ENCODE assay signal across 16 cellular contexts in the genomic region with DNA sequence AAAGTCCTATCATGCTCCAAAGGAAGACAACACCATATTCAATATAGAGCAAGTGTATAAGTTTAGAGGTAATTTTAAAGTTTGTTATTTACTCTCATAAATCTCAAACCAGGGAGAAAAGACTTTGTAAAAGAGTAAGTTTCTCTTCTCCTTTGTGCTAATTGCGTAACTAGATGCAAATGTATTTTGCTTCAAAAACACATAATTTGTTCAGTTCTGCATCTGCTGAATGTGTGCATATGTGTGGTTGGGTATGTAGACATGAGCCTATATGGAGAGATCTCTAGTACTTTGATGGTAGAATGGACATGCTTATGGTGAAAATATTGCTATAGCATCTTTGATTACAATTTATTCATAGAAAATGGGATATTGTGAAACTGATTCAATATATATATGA.
"Had no signal": no experiment of that assay in that cellular context is flagged by ENCODE, and none has a peak within 500 bp of the region (broad histone marks: within the 10 kb centered on the region; RNA-seq: fewer than 3 reads in every experiment).

No MANE protein-coding gene starts in this region.

- H3K36me3 Mint-ChIP-seq: naive thymus-derived CD4-positive, alpha-beta T cell had no signal

- ATAC-seq: activated CD4-positive, alpha-beta T cell treated with anti-CD3 and anti-CD28 coated beads for 36 hours; activated T-cell treated with anti-CD3 and anti-CD28 coated beads, Interleukin-2, amount 50 U/mL, for 4 hours; left lobe of liver; mucosa of descending colon; naive thymus-derived CD4-positive, alpha-beta T cell; pancreas; stimulated activated naive CD8-positive, alpha-beta T cell treated with anti-CD3 and anti-CD28 coated beads, Interleukin-15, amount 100 ng/mL, for 72 hours had no signal

- H3K27ac Mint-ChIP-seq: activated CD4-positive, alpha-beta memory T cell treated with anti-CD3 and anti-CD28 coated beads, Interleukin-2, amount 10 ng/mL, durations not matched to agents 7 days and 5 days; activated CD4-positive, alpha-beta T cell treated with anti-CD3 and anti-CD28 coated beads for 36 hours; stimulated activated naive CD8-positive, alpha-beta T cell treated with anti-CD3 and anti-CD28 coated beads, Interleukin-15, amount 100 ng/mL, for 72 hours had no signal

- H3K9me3 Mint-ChIP-seq: activated T-cell treated with anti-CD3 and anti-CD28 coated beads, Interleukin-2, amount 50 U/mL, for 4 hours had no signal

- H3K4me3 Mint-ChIP-seq: activated CD4-positive, alpha-beta T cell treated with anti-CD3 and anti-CD28 coated beads for 36 hours; activated T-cell treated with anti-CD3 and anti-CD28 coated beads, Interleukin-2, amount 50 U/mL, for 4 hours; naive thymus-derived CD4-positive, alpha-beta T cell; stimulated activated naive CD8-positive, alpha-beta T cell treated with anti-CD3 and anti-CD28 coated beads, Interleukin-15, amount 100 ng/mL, for 72 hours had no signal

- DNase-seq: activated CD4-positive, alpha-beta memory T cell treated with anti-CD3 and anti-CD28 coated beads, Interleukin-2, amount 10 ng/mL, durations not matched to agents 7 days and 5 days; activated CD4-positive, alpha-beta T cell treated with anti-CD3 and anti-CD28 coated beads for 36 hours; activated effector memory CD4-positive, alpha-beta T cell treated with Interleukin-2 at 50 U/mL for 16 hours; activated naive CD4-positive, alpha-beta T cell treated with anti-CD3 and anti-CD28 coated beads, Interleukin-2, amount 50 U/mL, for 16 hours; activated T-cell treated with anti-CD3 and anti-CD28 coated beads, Interleukin-2, amount 50 U/mL, for 4 hours; colonic mucosa; islet precursor cell; mammary epithelial cell; mucosa of descending colon; naive thymus-derived CD4-positive, alpha-beta T cell; pancreas; sigmoid colon; spleen; stimulated activated naive CD8-positive, alpha-beta T cell treated with anti-CD3 and anti-CD28 coated beads, Interleukin-15, amount 100 ng/mL, for 72 hours; upper lobe of left lung had no signal
